ENCODE assay signal across 24 cellular contexts in the genomic region with DNA sequence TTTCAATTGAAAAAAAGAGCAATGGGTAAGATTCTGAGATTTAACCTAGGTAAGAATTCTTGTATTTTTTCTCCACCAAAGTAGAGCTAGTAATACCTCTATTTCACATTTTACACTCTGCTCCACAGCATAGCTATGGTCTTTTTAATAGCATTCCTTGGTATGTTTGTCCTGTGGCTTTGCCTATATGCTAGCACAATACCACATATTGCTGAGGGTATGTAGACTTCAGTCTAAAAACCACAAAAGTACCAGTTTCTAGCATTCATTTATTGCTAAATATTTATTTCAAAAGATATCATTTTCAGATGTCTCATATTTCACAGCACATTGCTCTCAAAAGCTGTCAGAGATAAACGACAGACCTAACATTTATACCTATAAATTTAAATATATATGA.
"Had no signal": no experiment of that assay in that cellular context is flagged by ENCODE, and none has a peak within 500 bp of the region (broad histone marks: within the 10 kb centered on the region; RNA-seq: fewer than 3 reads in every experiment).

No MANE protein-coding gene starts in this region.

- H3K79me2 ChIP-seq: parathyroid adenoma had no signal

- H3K27ac Mint-ChIP-seq: activated naive CD4-positive, alpha-beta T cell treated with anti-CD3 and anti-CD28 coated beads, Interleukin-2, amount 10 ng/mL, durations not matched to agents 7 days and 5 days; activated naive CD8-positive, alpha-beta T cell treated with anti-CD3 and anti-CD28 coated beads, Interleukin-2, amount 50 U/mL, for 24 hours; dendritic cell treated with granulocyte-macrophage colony-stimulating factor and Interleukin-4, amounts not matched to agents 40 ng/mL and 50 ng/mL, for 4 days; natural killer cell treated with Interleukin-12 subunit alpha and Interleukin-12 subunit beta and Interleukin-15 and Interleukin-18, amount 100 ng/mL, for 72 hours had no signal

- H3K9me3 ChIP-seq: ascending aorta, left lung, neutrophil, sigmoid colon, tibial nerve had no signal

- FAIRE-seq: bronchial epithelial cell, frontal cortex, urothelium cell line had no signal

- H3K9me3 Mint-ChIP-seq: activated CD8-positive, alpha-beta T cell treated with anti-CD3 and anti-CD28 coated beads for 36 hours; activated naive CD4-positive, alpha-beta T cell treated with anti-CD3 and anti-CD28 coated beads, Interleukin-2, amount 10 ng/mL, durations not matched to agents 7 days and 5 days; activated naive CD8-positive, alpha-beta T cell treated with anti-CD3 and anti-CD28 coated beads, Interleukin-2, amount 50 U/mL, for 24 hours; dendritic cell treated with granulocyte-macrophage colony-stimulating factor and Interleukin-4, amounts not matched to agents 40 ng/mL and 50 ng/mL, for 4 days; mesothelial cell of epicardium; natural killer cell treated with Interleukin-12 subunit alpha and Interleukin-12 subunit beta and Interleukin-15 and Interleukin-18, amount 100 ng/mL, for 72 hours had no signal

- ATAC-seq: activated CD8-positive, alpha-beta T cell treated with anti-CD3 and anti-CD28 coated beads for 36 hours; activated naive CD8-positive, alpha-beta T cell treated with anti-CD3 and anti-CD28 coated beads, Interleukin-2, amount 50 U/mL, for 24 hours; left lung; natural killer cell treated with Interleukin-12 subunit alpha and Interleukin-12 subunit beta and Interleukin-15 and Interleukin-18, amount 100 ng/mL, for 72 hours had no signal

- H2AFZ ChIP-seq: parathyroid adenoma had no signal

- H3K9ac ChIP-seq: parathyroid adenoma had no signal

- H3K27me3 ChIP-seq: ascending aorta, left lung, neutrophil, sigmoid colon, tibial nerve had no signal

- H3K27me3 Mint-ChIP-seq: activated CD8-positive, alpha-beta T cell treated with anti-CD3 and anti-CD28 coated beads for 36 hours; activated naive CD4-positive, alpha-beta T cell treated with anti-CD3 and anti-CD28 coated beads, Interleukin-2, amount 10 ng/mL, durations not matched to agents 7 days and 5 days; activated naive CD8-positive, alpha-beta T cell treated with anti-CD3 and anti-CD28 coated beads, Interleukin-2, amount 50 U/mL, for 24 hours; dendritic cell treated with granulocyte-macrophage colony-stimulating factor and Interleukin-4, amounts not matched to agents 40 ng/mL and 50 ng/mL, for 4 days; natural killer cell treated with Interleukin-12 subunit alpha and Interleukin-12 subunit beta and Interleukin-15 and Interleukin-18, amount 100 ng/mL, for 72 hours had no signal

- H3K4me1 Mint-ChIP-seq: mesothelial cell of epicardium had no signal

- H3K4me3 ChIP-seq: ascending aorta, left lung, sigmoid colon, tibial nerve had no signal

- DNase-seq: activated CD4-positive, alpha-beta T cell treated with anti-CD3 and anti-CD28 coated beads for 48 hours; activated CD4-positive, CD25-positive, alpha-beta regulatory T cell; activated CD8-positive, alpha-beta T cell treated with anti-CD3 and anti-CD28 coated beads for 36 hours; activated effector memory CD4-positive, alpha-beta T cell treated with Interleukin-2 at 50 U/mL for 16 hours; activated naive CD4-positive, alpha-beta T cell treated with anti-CD3 and anti-CD28 coated beads, Interleukin-2, amount 10 ng/mL, durations not matched to agents 7 days and 5 days; activated naive CD8-positive, alpha-beta T cell treated with anti-CD3 and anti-CD28 coated beads, Interleukin-2, amount 50 U/mL, for 24 hours; activated T-cell treated with anti-CD3 and anti-CD28 coated beads, Interleukin-2, amount 50 U/mL, for 1 hour; effector CD8-positive, alpha-beta T cell; hypothalamus; left lung; sigmoid colon; stimulated activated naive CD4-positive, alpha-beta T cell treated with Interleukin-2 at 50 U/mL for 16 hours; substantia nigra; T-helper 9 cell had no signal

- H3K27ac ChIP-seq: left lung, neutrophil, parathyroid adenoma, sigmoid colon, tibial nerve had no signal

- H3K4me3 Mint-ChIP-seq: activated CD8-positive, alpha-beta T cell treated with anti-CD3 and anti-CD28 coated beads for 36 hours; activated naive CD4-positive, alpha-beta T cell treated with anti-CD3 and anti-CD28 coated beads, Interleukin-2, amount 10 ng/mL, durations not matched to agents 7 days and 5 days; activated naive CD8-positive, alpha-beta T cell treated with anti-CD3 and anti-CD28 coated beads, Interleukin-2, amount 50 U/mL, for 24 hours; dendritic cell treated with granulocyte-macrophage colony-stimulating factor and Interleukin-4, amounts not matched to agents 40 ng/mL and 50 ng/mL, for 4 days; mesothelial cell of epicardium; natural killer cell treated with Interleukin-12 subunit alpha and Interleukin-12 subunit beta and Interleukin-15 and Interleukin-18, amount 100 ng/mL, for 72 hours had no signal

- H3K4me1 ChIP-seq: ascending aorta, left lung, parathyroid adenoma, sigmoid colon, tibial nerve had no signal
